9 cellular contexts compared by ENCODE assay signal in the genomic region with DNA sequence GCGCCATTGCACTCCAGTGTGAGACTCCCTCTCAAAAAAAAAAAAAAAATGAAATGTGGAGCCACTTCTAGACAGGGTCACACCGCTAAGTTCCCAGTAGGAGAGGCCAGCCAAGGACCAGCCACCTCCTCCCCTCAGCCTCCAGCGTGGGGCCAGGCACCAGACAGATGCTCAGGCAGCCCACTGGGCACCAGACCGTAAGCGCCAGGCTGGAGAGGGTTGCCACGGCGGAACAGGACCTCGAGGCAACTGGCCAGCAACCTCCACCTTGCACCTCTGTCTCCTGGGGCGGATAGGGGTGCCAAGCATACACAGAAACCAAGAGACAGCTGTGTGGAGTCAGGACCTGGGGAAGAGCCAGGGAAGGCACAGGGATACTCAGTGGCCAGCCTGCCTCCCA.
"Had no signal": no experiment of that assay in that cellular context is flagged by ENCODE, and none has a peak within 500 bp of the region (broad histone marks: within the 10 kb centered on the region; RNA-seq: fewer than 3 reads in every experiment).

No MANE protein-coding gene starts in this region.

- H3K4me2 ChIP-seq: KMS-11 had no signal

- H3K9ac ChIP-seq: KMS-11 had no signal

- H3K4me3 ChIP-seq: K562 had no signal

- H3K27ac Mint-ChIP-seq: IgD-negative memory B cell had no signal

- H3K27me3 Mint-ChIP-seq: IgD-negative memory B cell had no signal

- ATAC-seq: HepG2, K562 had no signal

- H3K36me3 Mint-ChIP-seq: IgD-negative memory B cell had no signal

- DNase-seq: IMR-90, KBM-7, KG1 had no signal

- H3K9me3 Mint-ChIP-seq: IgD-negative memory B cell had no signal

- H3K27ac ChIP-seq: HL-60, KMS-11 had no signal

- FAIRE-seq: HepG2, HTR-8/SVneo, K562 had no signal
